ENCODE assay signal across 1 cellular context in genomic region chr20:62794007-62794724, GRCh38.
A peak's percentile ranks its signal among the peaks of the same experiment; 100 is the strongest.
TF ChIP-seq lines count a peak whose summit lies in the region.

No MANE protein-coding gene starts in this region.

TF ChIP-seq in HepG2, 621 proteins besides CTCF, POLR2A, EP300 and RAD21 (continued from another document and continues in another):
- TF ChIP-seq ZNF800 (CRISPR knock-in tag; IDR thresholded peaks at IDR 0.05) (peak; percentile 43; the same call in 1 of the 2 replicates), FUBP1 (CRISPR knock-in tag; IDR thresholded peaks at IDR 0.05; ENCODE audit: borderline replicate concordance) (no peak), TOE1 (CRISPR knock-in tag; IDR thresholded peaks at IDR 0.05) (no peak), SALL2 (CRISPR knock-in tag; IDR thresholded peaks at IDR 0.05) (peak; percentile 18; the same call in 1 of the 2 replicates), E2F5 (CRISPR knock-in tag; conservative IDR thresholded peaks at IDR 0.05) (no peak; the same call in 1 of the 2 replicates), JUN (CRISPR knock-in tag; IDR thresholded peaks at IDR 0.05) (no peak), ZNF251 (CRISPR knock-in tag; IDR thresholded peaks at IDR 0.05) (no peak), CC2D1A (CRISPR knock-in tag; IDR thresholded peaks at IDR 0.05) (no peak), ZNF10 (CRISPR knock-in tag; IDR thresholded peaks at IDR 0.05; ENCODE audit: borderline replicate concordance, low read depth) (no peak), FOXK1 (CRISPR knock-in tag; IDR thresholded peaks at IDR 0.05; ENCODE audit: borderline replicate concordance, low read depth) (no peak), ZNF737 (CRISPR knock-in tag; IDR thresholded peaks at IDR 0.05; ENCODE audit: borderline replicate concordance) (no peak), HNRNPK (IDR thresholded peaks at IDR 0.05; ENCODE audit: low read depth, low read length, poor library complexity, severe bottlenecking) (peak; percentile 23), TRIM22 (IDR thresholded peaks at IDR 0.05) (no peak), ATF4 (CRISPR knock-in tag; IDR thresholded peaks at IDR 0.05) (no peak), BCL3 (CRISPR knock-in tag; IDR thresholded peaks at IDR 0.05) (no peak; the same call in none of the 2 replicates), SRSF9 (IDR thresholded peaks at IDR 0.05; ENCODE audit: borderline replicate concordance, insufficient read depth, low read depth, low read length, poor library complexity, severe bottlenecking) (no peak), GTF2F1 (IDR thresholded peaks at IDR 0.05; ENCODE audit: low read length) (peak; percentile 40; the same call in 1 of the 2 replicates), NFIC (IDR thresholded peaks at IDR 0.05; ENCODE audit: low read length) (no peak), POGK (CRISPR knock-in tag; conservative IDR thresholded peaks at IDR 0.05) (0 out of 2 replicates have a peak, but pooled peaks have one; percentile 51), IRX3 (CRISPR knock-in tag; IDR thresholded peaks at IDR 0.05; ENCODE audit: borderline replicate concordance, low read depth) (no peak; the same call in 1 of the 2 replicates), RXRA (CRISPR knock-in tag; IDR thresholded peaks at IDR 0.05) (peak; percentile 28), JUND (CRISPR knock-in tag; IDR thresholded peaks at IDR 0.05) (no peak), MAX (IDR thresholded peaks at IDR 0.05) (peak; percentile 34; the same call in 1 of the 2 replicates), ZNF614 (CRISPR knock-in tag; IDR thresholded peaks at IDR 0.05; ENCODE audit: borderline replicate concordance) (peak; percentile 75; the same call in 1 of the 2 replicates), RAD51 (IDR thresholded peaks at IDR 0.05; ENCODE audit: borderline replicate concordance) (no peak), ZMYM4 (CRISPR knock-in tag; IDR thresholded peaks at IDR 0.05) (peak; percentile 40; the same call in 1 of the 2 replicates), ZNF333 (CRISPR knock-in tag; IDR thresholded peaks at IDR 0.05; ENCODE audit: borderline replicate concordance) (0 out of 2 replicates have a peak, but pooled peaks have one; percentile 47), PREB (CRISPR knock-in tag; IDR thresholded peaks at IDR 0.05) (no peak), FOXA1 (IDR thresholded peaks at IDR 0.05) (no peak), FOXA1 (CRISPR knock-in tag; IDR thresholded peaks at IDR 0.05) (no peak), ZNF337 (CRISPR knock-in tag; IDR thresholded peaks at IDR 0.05; ENCODE audit: borderline replicate concordance, low read depth) (peak; percentile 2; the same call in 1 of the 2 replicates), SMARCE1 (IDR thresholded peaks at IDR 0.05; ENCODE audit: borderline replicate concordance) (no peak), SIN3A (IDR thresholded peaks at IDR 0.05; ENCODE audit: borderline replicate concordance, low read depth, low read length) (peak; percentile 80; the same call in 1 of the 2 replicates), NFATC3 (CRISPR knock-in tag; IDR thresholded peaks at IDR 0.05) (no peak; the same call in 1 of the 2 replicates), UBTF (CRISPR knock-in tag; IDR thresholded peaks at IDR 0.05) (peak; percentile 41), ZNF207 (IDR thresholded peaks at IDR 0.05; ENCODE audit: borderline replicate concordance) (no peak), SRY (CRISPR knock-in tag; IDR thresholded peaks at IDR 0.05) (peak; percentile 70; the same call in 1 of the 2 replicates), NONO (IDR thresholded peaks at IDR 0.05) (no peak), NONO (CRISPR knock-in tag; conservative IDR thresholded peaks at IDR 0.05) (peak; percentile 64), MAFF (IDR thresholded peaks at IDR 0.05; ENCODE audit: low read depth, low read length) (no peak), FIP1L1 (IDR thresholded peaks at IDR 0.05; ENCODE audit: borderline replicate concordance, insufficient read depth, low read depth, low read length) (no peak), KLF11 (CRISPR knock-in tag; IDR thresholded peaks at IDR 0.05) (no peak), PHF21A (CRISPR knock-in tag; IDR thresholded peaks at IDR 0.05) (no peak), MEIS2 (CRISPR knock-in tag; IDR thresholded peaks at IDR 0.05) (no peak), NCOA2 (CRISPR knock-in tag; IDR thresholded peaks at IDR 0.05) (no peak), ZBTB10 (CRISPR knock-in tag; IDR thresholded peaks at IDR 0.05; ENCODE audit: borderline replicate concordance) (peak; percentile 80; the same call in 1 of the 2 replicates), ATAD3A (CRISPR knock-in tag; IDR thresholded peaks at IDR 0.05) (0 out of 2 replicates have a peak, but pooled peaks have one; percentile 9), ZKSCAN1 (IDR thresholded peaks at IDR 0.05; ENCODE audit: low read length) (no peak; the same call in 1 of the 2 replicates), YEATS4 (CRISPR knock-in tag; IDR thresholded peaks at IDR 0.05; ENCODE audit: borderline replicate concordance) (peak; percentile 9; the same call in 1 of the 2 replicates), KMT2B (CRISPR knock-in tag; IDR thresholded peaks at IDR 0.05) (no peak; the same call in 1 of the 2 replicates), ZZZ3 (CRISPR knock-in tag; IDR thresholded peaks at IDR 0.05; ENCODE audit: borderline replicate concordance) (no peak), HDAC6 (IDR thresholded peaks at IDR 0.05; ENCODE audit: low read depth, low read length) (no peak)
